1 cellular context compared by ENCODE assay signal in genomic region chr22:37418627-37419369, GRCh38.
TF ChIP-seq lines count a peak whose summit lies in the region.

No MANE protein-coding gene starts in this region.

TF ChIP-seq in HepG2, 621 proteins besides CTCF, POLR2A, EP300 and RAD21:
- TF ChIP-seq ZNF432 (CRISPR knock-in tag; IDR thresholded peaks at IDR 0.05; ENCODE audit: borderline replicate concordance) (no peak), RXRB (CRISPR knock-in tag; IDR thresholded peaks at IDR 0.05; ENCODE audit: borderline replicate concordance) (no peak), ZFAT (CRISPR knock-in tag; conservative IDR thresholded peaks at IDR 0.05) (no peak), ZNF672 (CRISPR knock-in tag; IDR thresholded peaks at IDR 0.05) (no peak), ZNF552 (CRISPR knock-in tag; IDR thresholded peaks at IDR 0.05; ENCODE audit: borderline replicate concordance) (no peak), IKZF1 (IDR thresholded peaks at IDR 0.05) (no peak), HMGA1 (CRISPR knock-in tag; conservative IDR thresholded peaks at IDR 0.05) (no peak), RARG (CRISPR knock-in tag; IDR thresholded peaks at IDR 0.05; ENCODE audit: low read depth) (no peak), RFX1 (IDR thresholded peaks at IDR 0.05) (no peak), ZNF607 (CRISPR knock-in tag; IDR thresholded peaks at IDR 0.05; ENCODE audit: borderline replicate concordance) (no peak), MTA3 (CRISPR knock-in tag; IDR thresholded peaks at IDR 0.05) (no peak), DR1 (CRISPR knock-in tag; IDR thresholded peaks at IDR 0.05) (no peak), ZNF354B (CRISPR knock-in tag; IDR thresholded peaks at IDR 0.05) (no peak), SYNCRIP (IDR thresholded peaks at IDR 0.05; ENCODE audit: insufficient read depth, low read depth, low read length) (no peak), BCL6 (CRISPR knock-in tag; IDR thresholded peaks at IDR 0.05) (no peak), ZNF362 (CRISPR knock-in tag; IDR thresholded peaks at IDR 0.05; ENCODE audit: borderline replicate concordance) (no peak), ETS1 (CRISPR knock-in tag; IDR thresholded peaks at IDR 0.05) (no peak)
TF ChIP-seq in HepG2: peak in this region for 0.
